Comparison of ENCODE assay signal across 23 cellular contexts in genomic region chr9:125540497-125540896, GRCh38.
A peak's percentile ranks its signal among the peaks of the same experiment; 100 is the strongest.
DNase-seq lines count a peak whose midpoint lies in the region; ATAC-seq and TF ChIP-seq lines count a peak whose summit lies in the region.
"Had no signal": no experiment of that assay in that cellular context is flagged by ENCODE, and none has a peak within 500 bp of the region (broad histone marks: within the 10 kb centered on the region; RNA-seq: fewer than 3 reads in every experiment).

No MANE protein-coding gene starts in this region.

- H3K4me3 ChIP-seq in PC-9 (no peak overlapping the region), smooth muscle cell (no peak overlapping the region)
- H3K4me3 ChIP-seq: heart left ventricle, MG63 had no signal

- no peak overlapping the region for H3K4me3 Mint-ChIP-seq in activated T-cell treated with anti-CD3 and anti-CD28 coated beads, Interleukin-2, amount 50 U/mL, for 24 hours
- H3K4me3 Mint-ChIP-seq: activated naive CD8-positive, alpha-beta T cell; neural crest cell had no signal

- WGBS in smooth muscle cell (ENCODE audit: low lambda C conversion rate), result 82% methylated on average over 3 of the region's 3 CpGs

- POLR2A ChIA-PET in PC-9 (lab: Charles Lee; ENCODE audit: unreplicated experiment), result interaction anchor here (0.6 to 1.0 kb wide), 2 partner anchors 8 to 27 kb away, joined by 3 to 6 read pairs; no protein-coding TSS in a partner anchor

- H3K9me3 Mint-ChIP-seq in activated T-cell treated with anti-CD3 and anti-CD28 coated beads, Interleukin-2, amount 50 U/mL, for 24 hours, result no peaks in the 10 kb centered on the region
- H3K9me3 Mint-ChIP-seq: neural crest cell had no signal

- BruUV-seq in PC-9 (replicated peaks; lab: Mats Ljungman, UMichigan), result TSS peak; percentile 12

- H3K36me3 Mint-ChIP-seq in activated T-cell treated with anti-CD3 and anti-CD28 coated beads, Interleukin-2, amount 50 U/mL, for 24 hours (ENCODE audit: low read depth), result peaks cover 59% of the 10 kb centered on the region

- no peak overlapping the region for H3K9ac ChIP-seq in smooth muscle cell (ENCODE audit: low read depth)

- H3K36me3 ChIP-seq in PC-9 (ENCODE audit: low read depth) (peaks cover 16% of the 10 kb centered on the region; the same call in 1 of the 2 replicates), smooth muscle cell (ENCODE audit: low read depth) (no peaks in the 10 kb centered on the region)
- H3K36me3 ChIP-seq: MG63 had no signal

- H3K9me2 ChIP-seq in PC-9 (ENCODE audit: insufficient read depth), result no peaks in the 10 kb centered on the region

- H3K27me3 ChIP-seq in PC-9 (ENCODE audit: insufficient read depth, low read depth) (no peaks in the 10 kb centered on the region), smooth muscle cell (ENCODE audit: low read depth) (no peaks in the 10 kb centered on the region)
- H3K27me3 ChIP-seq: heart left ventricle, MG63 had no signal

- DNase-seq in activated T-cell treated with anti-CD3 and anti-CD28 coated beads, Interleukin-2, amount 50 U/mL, for 24 hours, result no peak
- no peak for DNase-seq in activated T-cell treated with anti-CD3 and anti-CD28 coated beads, Interleukin-2, amount 50 U/mL, for 48 hours
- DNase-seq in PC-9 (peak; percentile 49 to 90), smooth muscle cell (lab: John Stamatoyannopoulos, UW; ENCODE audit: unreplicated experiment) (no peak), hypothalamus (lab: John Stamatoyannopoulos, UW) (no peak)
- DNase-seq: 8988T; activated CD4-positive, alpha-beta T cell treated with anti-CD3 and anti-CD28 coated beads, Interleukin-2, amount 50 U/mL, for 48 hours; activated T-cell treated with anti-CD3 and anti-CD28 coated beads for 4 hours; DMS153; heart left ventricle; mesenchymal stem cell; MG63; NCI-H146; Right ventricle myocardium superior; small intestine; T-helper 1 cell had no signal

- H3K27ac Mint-ChIP-seq in activated T-cell treated with anti-CD3 and anti-CD28 coated beads, Interleukin-2, amount 50 U/mL, for 24 hours, result peak overlapping the region; percentile 68
- H3K27ac Mint-ChIP-seq: activated naive CD8-positive, alpha-beta T cell; progenitor cell of endocrine pancreas had no signal

- H4K20me1 ChIP-seq in PC-9 (ENCODE audit: insufficient read depth) (no peaks in the 10 kb centered on the region), smooth muscle cell (ENCODE audit: low read depth) (no peaks in the 10 kb centered on the region)

- H3K27me3 Mint-ChIP-seq in activated T-cell treated with anti-CD3 and anti-CD28 coated beads, Interleukin-2, amount 50 U/mL, for 24 hours, result no peaks in the 10 kb centered on the region
- H3K27me3 Mint-ChIP-seq: activated naive CD8-positive, alpha-beta T cell; progenitor cell of endocrine pancreas had no signal

- H3F3A ChIP-seq in PC-9 (ENCODE audit: insufficient read depth, low read depth) (peaks cover 48% of the 10 kb centered on the region), smooth muscle cell (ENCODE audit: low read depth) (peaks cover 3% of the 10 kb centered on the region)

- ATAC-seq in esophagus mucosa, result peak; percentile 89
- no peak for ATAC-seq in GM18867 (IDR thresholded peaks at IDR 0.05; ENCODE audit: unreplicated experiment)
- ATAC-seq in HG02884 (IDR thresholded peaks at IDR 0.05; ENCODE audit: unreplicated experiment), result no peak
- ATAC-seq: heart left ventricle had no signal

- TF ChIP-seq CTCF in PC-9 (conservative IDR thresholded peaks at IDR 0.05) (no peak), smooth muscle cell (IDR thresholded peaks at IDR 0.05; ENCODE audit: borderline replicate concordance, insufficient read depth, poor library complexity, severe bottlenecking) (no peak)

- H3K9me3 ChIP-seq in PC-9 (ENCODE audit: insufficient read depth, low read depth) (no peaks in the 10 kb centered on the region), smooth muscle cell (replicated peaks; ENCODE audit: low read depth) (no peaks in the 10 kb centered on the region)
- H3K9me3 ChIP-seq: heart left ventricle, MG63 had no signal

- H3K27ac ChIP-seq in PC-9 (peak overlapping the region; percentile 94), smooth muscle cell (ENCODE audit: low read depth) (peak overlapping the region; percentile 86)
- H3K27ac ChIP-seq: C4-2B had no signal

- H3K4me1 ChIP-seq in PC-9 (replicated peaks; ENCODE audit: insufficient read depth), result peaks cover 61% of the 10 kb centered on the region
- no peaks in the 10 kb centered on the region for H3K4me1 ChIP-seq in smooth muscle cell (ENCODE audit: low read depth)

- no peak overlapping the region for H2AFZ ChIP-seq in PC-9
- no peak overlapping the region for H2AFZ ChIP-seq in smooth muscle cell (ENCODE audit: low read depth)

- H3K4me2 ChIP-seq in PC-9, result peak overlapping the region; percentile 75
- no peak overlapping the region for H3K4me2 ChIP-seq in smooth muscle cell

- peaks cover 17% of the 10 kb centered on the region; the same call in 1 of the 2 replicates for H3K79me2 ChIP-seq in PC-9 (ENCODE audit: low read depth)
- H3K79me2 ChIP-seq in smooth muscle cell (ENCODE audit: low read depth), result no peaks in the 10 kb centered on the region

- H3K4me1 Mint-ChIP-seq in activated T-cell treated with anti-CD3 and anti-CD28 coated beads, Interleukin-2, amount 50 U/mL, for 24 hours (ENCODE audit: low read depth), result peaks cover 10% of the 10 kb centered on the region
- H3K4me1 Mint-ChIP-seq: neural crest cell had no signal

- intact Hi-C loops in PC-9 (cut with micrococcal nuclease; ENCODE audit: unreplicated experiment), result no loop called here

- CTCF ChIA-PET in PC-9 (lab: Charles Lee), result no interaction called here

Comparison
In these comparisons a context has a peak if more than half of its experiments do, and no peak if none do; other contexts are left out.
1. DNase-seq: peak in PC-9 (2 of 2); none in activated T-cell treated with anti-CD3 and anti-CD28 coated beads, Interleukin-2, amount 50 U/mL, for 24 hours (single experiment), activated T-cell treated with anti-CD3 and anti-CD28 coated beads, Interleukin-2, amount 50 U/mL, for 48 hours (0 of 2), smooth muscle cell (single experiment) and hypothalamus (0 of 51).